Comparison of ENCODE assay signal across 8 cellular contexts in genomic region chr1:70762386-70762785, GRCh38.
"Had no signal": no experiment of that assay in that cellular context is flagged by ENCODE, and none has a peak within 500 bp of the region (broad histone marks: within the 10 kb centered on the region; RNA-seq: fewer than 3 reads in every experiment).

No MANE protein-coding gene starts in this region.

- H3K4me3 ChIP-seq: GM12878 had no signal

- FAIRE-seq: G401.6, GM12878, GM12891, GM12892, GM18507, GM19239 had no signal

- ATAC-seq: GM12878 had no signal

- DNase-seq: GDM1, GF-D8 had no signal
